ENCODE assay signal across 11 cellular contexts in the genomic region with DNA sequence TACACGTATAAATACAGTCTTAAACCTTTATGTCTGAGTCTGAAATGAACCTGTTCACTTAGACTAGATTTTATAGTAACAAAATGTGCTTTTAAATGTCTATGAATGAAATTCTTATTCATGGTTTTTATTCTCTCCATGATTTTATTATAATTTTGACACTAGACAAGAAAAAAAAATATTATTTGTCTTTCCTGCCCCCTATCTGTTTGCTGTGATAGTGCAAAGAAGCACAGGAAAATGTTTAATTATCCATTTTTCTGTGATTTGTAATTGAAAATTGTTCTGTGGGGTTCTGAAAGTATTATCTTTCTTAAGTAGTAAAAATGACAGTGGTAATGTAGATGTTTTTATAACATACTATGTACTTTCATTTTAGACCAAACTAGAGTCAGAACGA. TPM values are rescaled to one million over a fixed set of nuclear protein-coding genes. Genes with fewer than 3 reads are reported as not detected.
DNase-seq lines count a peak whose midpoint lies in the region; ATAC-seq and TF ChIP-seq lines count a peak whose summit lies in the region.
"Had no signal": no experiment of that assay in that cellular context is flagged by ENCODE, and none has a peak within 500 bp of the region (broad histone marks: within the 10 kb centered on the region; RNA-seq: fewer than 3 reads in every experiment).

No MANE protein-coding gene starts in this region.

- ATAC-seq in right cardiac atrium (no peak), foreskin keratinocyte (no peak), HG03025 (IDR thresholded peaks at IDR 0.05; ENCODE audit: low FRiP score, unreplicated experiment) (no peak), GM19463 (IDR thresholded peaks at IDR 0.05; ENCODE audit: unreplicated experiment) (no peak), gastrocnemius medialis (no peak)
- ATAC-seq: mucosa of descending colon had no signal

- DNase-seq in left ventricle myocardium inferior, result no peak
- no peak for DNase-seq in right cardiac atrium
- no peak for DNase-seq in RWPE1 (ENCODE audit: low spot score)
- no peak for DNase-seq in foreskin keratinocyte
- no peak for DNase-seq in uterus
- DNase-seq in gastrocnemius medialis, result no peak
- DNase-seq: HCEC 1CT, mucosa of descending colon, NCI-H2081 treated with DMSO at 0.1 percent for 48 hours had no signal

- TF ChIP-seq CTCF in left ventricle myocardium inferior (IDR thresholded peaks at IDR 0.05; ENCODE audit: borderline replicate concordance), result peak; percentile 53
- peak; percentile 37 for TF ChIP-seq CTCF in RWPE1 (conservative IDR thresholded peaks at IDR 0.05; ENCODE audit: low read depth)
- TF ChIP-seq CTCF in foreskin keratinocyte (conservative IDR thresholded peaks at IDR 0.05), result peak; percentile 55
- peak; percentile 15 to 28 (median 18) for TF ChIP-seq CTCF in uterus (IDR thresholded peaks at IDR 0.05)
- peak in 2 of 5 experiments; percentile 5 to 28 for TF ChIP-seq CTCF in gastrocnemius medialis (IDR thresholded peaks at IDR 0.05 in 4 of 5, conservative IDR thresholded peaks at IDR 0.05 in 1 of 5)

- in situ Hi-C loops in gastrocnemius medialis (cut with MboI; ENCODE audit: low sequenced_read_pairs in 4 of 4), result no loop called here

- no peaks in the 10 kb centered on the region for H3K9me3 ChIP-seq in left ventricle myocardium inferior (replicated peaks)
- H3K9me3 ChIP-seq in right cardiac atrium (ENCODE audit: control insufficient read depth, low read length), result no peaks in the 10 kb centered on the region
- H3K9me3 ChIP-seq in uterus, result no peaks in the 10 kb centered on the region
- no peaks in the 10 kb centered on the region for H3K9me3 ChIP-seq in gastrocnemius medialis
- H3K9me3 ChIP-seq: mucosa of descending colon had no signal

- CTCF ChIA-PET in RWPE1 (lab: Yijun Ruan, JAX), result no interaction called here

- H3K4me3 ChIP-seq in left ventricle myocardium inferior (no peak overlapping the region), right cardiac atrium (ENCODE audit: low read length) (no peak overlapping the region), uterus (no peak overlapping the region), gastrocnemius medialis (no peak overlapping the region)
- H3K4me3 ChIP-seq: mucosa of descending colon had no signal

- H3K4me1 ChIP-seq in left ventricle myocardium inferior (no peaks in the 10 kb centered on the region), right cardiac atrium (ENCODE audit: control insufficient read depth, insufficient read depth, low read length) (no peaks in the 10 kb centered on the region), foreskin keratinocyte (no peaks in the 10 kb centered on the region), uterus (no peaks in the 10 kb centered on the region), gastrocnemius medialis (no peaks in the 10 kb centered on the region)

- H3K27ac ChIP-seq in left ventricle myocardium inferior (replicated peaks), result no peak overlapping the region
- no peak overlapping the region for H3K27ac ChIP-seq in right cardiac atrium (ENCODE audit: low read length)
- H3K27ac ChIP-seq in RWPE1, result no peak overlapping the region
- H3K27ac ChIP-seq in foreskin keratinocyte, result no peak overlapping the region
- H3K27ac ChIP-seq in uterus, result no peak overlapping the region
- H3K27ac ChIP-seq in gastrocnemius medialis, result no peak overlapping the region

- intact Hi-C loops in left ventricle myocardium inferior (cut with micrococcal nuclease), result loop anchor here (10.0 kb wide), 1 partner anchor 88 kb away; no protein-coding TSS in a partner anchor
- intact Hi-C loops in right cardiac atrium (cut with DNase I), result no loop called here
- intact Hi-C loops in uterus (cut with DNase I; ENCODE audit: low total_unique reads), result no loop called here
- intact Hi-C loops in gastrocnemius medialis (cut with DNase I; ENCODE audit: low total_unique reads), result no loop called here

- H3K36me3 ChIP-seq in left ventricle myocardium inferior, result peaks cover 8% of the 10 kb centered on the region
- no peaks in the 10 kb centered on the region for H3K36me3 ChIP-seq in uterus
- H3K36me3 ChIP-seq in gastrocnemius medialis, result no peaks in the 10 kb centered on the region

- POLR2A ChIA-PET in RWPE1 (lab: Yijun Ruan, JAX; ENCODE audit: low non-redundant PET), result no interaction called here

- WGBS in right cardiac atrium, result 86% methylated on average over 2 of the region's 2 CpGs

- H3K27me3 ChIP-seq in left ventricle myocardium inferior (ENCODE audit: low read depth) (no peaks in the 10 kb centered on the region), right cardiac atrium (ENCODE audit: control insufficient read depth, insufficient read depth) (no peaks in the 10 kb centered on the region), foreskin keratinocyte (no peaks in the 10 kb centered on the region), uterus (no peaks in the 10 kb centered on the region), gastrocnemius medialis (no peaks in the 10 kb centered on the region)

- TF ChIP-seq POLR2A in uterus (IDR thresholded peaks at IDR 0.05), result no peak
- TF ChIP-seq POLR2A in gastrocnemius medialis (IDR thresholded peaks at IDR 0.05), result no peak

RNA-seq across cellular contexts. Expression of a gene that starts 52.0 kb away (rescaled TPM):
- total RNA-seq in left ventricle myocardium inferior (2.3 TPM), right cardiac atrium (10 to 100 TPM in 2 of 4 donors, 1 to 10 TPM in 2; 9.3 to 11.4 (median 10.6) TPM), foreskin keratinocyte (6.0 and 6.5 TPM in 2 replicates), uterus (10 to 100 TPM; 14.4 to 26.1 (median 22.6) TPM), gastrocnemius medialis (1 to 10 TPM in 2 of 4 donors, under 1 TPM in 2; 0.19 to 1.6 (median 0.93) TPM)
- polyA plus RNA-seq in right cardiac atrium (6.8 TPM), foreskin keratinocyte (3.1 and 3.4 TPM in 2 replicates)
